ENCODE assay signal across 8 cellular contexts in genomic region chr19:36113895-36114762, GRCh38.
A peak's percentile ranks its signal among the peaks of the same experiment; 100 is the strongest.
DNase-seq lines count a peak whose midpoint lies in the region; ATAC-seq and TF ChIP-seq lines count a peak whose summit lies in the region.

No MANE protein-coding gene starts in this region.

- in situ Hi-C loops in brain microvascular endothelial cell (cut with HindIII; ENCODE audit: low pct_ligation_motif_present, low sequenced_read_pairs): no loop called here

- no peaks in the 10 kb centered on the region for H3F3A ChIP-seq in OCI-LY1 (ENCODE audit: insufficient read depth, low read length)

- peaks cover 29 to 46% (median 37%) of the 10 kb centered on the region in 10 experiments for H3K4me1 ChIP-seq in BLaER1 treated with 17β-estradiol and CSF1 and Interleukin-3, amounts not matched to agents 10 nM and 100 nM
- H3K4me1 ChIP-seq in OCI-LY1 (ENCODE audit: insufficient read depth, low read length, severe bottlenecking): peaks cover 24% of the 10 kb centered on the region

- H3K79me2 ChIP-seq in OCI-LY1 (ENCODE audit: insufficient read depth, low read length): no peaks in the 10 kb centered on the region

- H3K4me3 ChIP-seq in BLaER1 treated with 17β-estradiol and CSF1 and Interleukin-3, amounts not matched to agents 10 nM and 100 nM: peak overlapping the region; percentile 81 to 95 (median 86)
- H3K4me3 ChIP-seq in OCI-LY1 (ENCODE audit: low read depth, low read length, poor library complexity, severe bottlenecking): peak overlapping the region; percentile 96
- peak overlapping the region; percentile 80 for H3K4me3 ChIP-seq in brain microvascular endothelial cell (ENCODE audit: low read depth, low read length)

- no peaks in the 10 kb centered on the region for H3K27me3 ChIP-seq in BLaER1 treated with 17β-estradiol and CSF1 and Interleukin-3, amounts not matched to agents 10 nM and 100 nM
- H3K27me3 ChIP-seq in OCI-LY1 (ENCODE audit: insufficient read depth, low read length) (no peaks in the 10 kb centered on the region), brain microvascular endothelial cell (replicated peaks) (no peaks in the 10 kb centered on the region)

- no peaks in the 10 kb centered on the region for H3K9me2 ChIP-seq in OCI-LY1 (ENCODE audit: low read depth, low read length)

- H3K27ac ChIP-seq in BLaER1 treated with 17β-estradiol and CSF1 and Interleukin-3, amounts not matched to agents 10 nM and 100 nM: peak overlapping the region; percentile 65 to 86 (median 79)
- H3K27ac ChIP-seq in OCI-LY1 (ENCODE audit: low read depth, low read length, poor library complexity, severe bottlenecking) (peak overlapping the region; percentile 41), brain microvascular endothelial cell (peak overlapping the region; percentile 46)

- peak overlapping the region; percentile 89 to 100 (median 98) for H3K4me2 ChIP-seq in BLaER1 treated with 17β-estradiol and CSF1 and Interleukin-3, amounts not matched to agents 10 nM and 100 nM
- H3K4me2 ChIP-seq in OCI-LY1 (ENCODE audit: low read length): peak overlapping the region; percentile 79

- TF ChIP-seq CTCF in OCI-LY1 (IDR thresholded peaks at IDR 0.05; ENCODE audit: low read length): peak; percentile 14; the same call in 1 of the 2 replicates
- peak; percentile 33 for TF ChIP-seq CTCF in brain microvascular endothelial cell (IDR thresholded peaks at IDR 0.05; ENCODE audit: low read depth, low read length, missing control alignments)

- peaks cover 0 to 54% (median 26%) of the 10 kb centered on the region in 11 experiments; a peak in 13 of 22 replicates for H4K20me1 ChIP-seq in BLaER1 treated with 17β-estradiol and CSF1 and Interleukin-3, amounts not matched to agents 10 nM and 100 nM
- no peaks in the 10 kb centered on the region for H4K20me1 ChIP-seq in OCI-LY1 (ENCODE audit: insufficient read depth, low read length)

- H3K36me3 ChIP-seq in BLaER1 treated with 17β-estradiol and CSF1 and Interleukin-3, amounts not matched to agents 10 nM and 100 nM: peaks cover 40 to 65% (median 61%) of the 10 kb centered on the region in 11 experiments
- H3K36me3 ChIP-seq in OCI-LY1 (ENCODE audit: insufficient read depth, low read length) (peaks cover 36% of the 10 kb centered on the region), brain microvascular endothelial cell (replicated peaks) (peaks cover 5% of the 10 kb centered on the region)

- ATAC-seq in GM21526 (IDR thresholded peaks at IDR 0.05; ENCODE audit: low FRiP score, unreplicated experiment) (peak; percentile 1), HG02623 (IDR thresholded peaks at IDR 0.05; ENCODE audit: unreplicated experiment) (no peak), HG03108 (IDR thresholded peaks at IDR 0.05; ENCODE audit: unreplicated experiment) (no peak)

- DNase-seq in brain microvascular endothelial cell (peak; percentile 15), kidney tubule cell (ENCODE audit: low spot score) (peak; percentile 48)
- DNase-seq in stimulated activated CD4-positive, alpha-beta T cell treated with anti-CD3 and anti-CD28 coated beads, Interleukin-4, amount 100 ng/mL, for 24 hours: peak; percentile 37

- H2AFZ ChIP-seq in OCI-LY1 (ENCODE audit: low read length): no peak overlapping the region

- peak overlapping the region; percentile 82 to 92 (median 87) for H3K9ac ChIP-seq in BLaER1 treated with 17β-estradiol and CSF1 and Interleukin-3, amounts not matched to agents 10 nM and 100 nM
- H3K9ac ChIP-seq in OCI-LY1 (ENCODE audit: low read length): peak overlapping the region; percentile 97

- no peaks in the 10 kb centered on the region for H3K9me3 ChIP-seq in BLaER1 treated with 17β-estradiol and CSF1 and Interleukin-3, amounts not matched to agents 10 nM and 100 nM (replicated peaks in 1 of 11)
- no peaks in the 10 kb centered on the region for H3K9me3 ChIP-seq in OCI-LY1 (ENCODE audit: low read length)
